Comparison of ENCODE assay signal across 19 cellular contexts in the genomic region with DNA sequence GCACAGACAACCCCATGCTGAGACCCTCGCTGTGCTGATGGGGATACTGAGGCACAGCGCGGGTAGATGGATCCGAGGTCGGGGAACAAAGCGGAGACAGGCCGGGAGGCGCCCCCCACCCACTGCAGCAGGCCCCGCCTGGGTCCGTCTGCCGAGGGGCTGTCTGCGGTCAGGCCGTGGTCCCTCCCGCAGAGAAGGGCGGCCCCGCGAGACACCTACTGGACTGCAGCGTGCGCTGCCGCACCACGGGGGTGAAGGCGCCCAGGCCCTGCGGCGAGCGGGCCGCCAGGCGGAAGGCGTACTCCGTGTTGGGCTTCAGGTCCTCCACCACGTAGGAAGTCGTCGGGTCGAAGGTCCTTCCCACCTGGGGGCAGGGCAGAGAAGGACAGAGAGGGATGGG.
"Had no signal": no experiment of that assay in that cellular context is flagged by ENCODE, and none has a peak within 500 bp of the region (broad histone marks: within the 10 kb centered on the region; RNA-seq: fewer than 3 reads in every experiment).

No MANE protein-coding gene starts in this region.

- H3K9me3 ChIP-seq: esophagus squamous epithelium, ovary, psoas muscle, sigmoid colon, thoracic aorta, tibial nerve, upper lobe of left lung had no signal

- H3K36me3 ChIP-seq: ovary had no signal

- H3K4me1 ChIP-seq: esophagus squamous epithelium, psoas muscle, sigmoid colon, tibial nerve, upper lobe of left lung had no signal

- DNase-seq: effector memory CD8-positive, alpha-beta T cell; erythroblast; esophagus squamous epithelium; foreskin melanocyte; hypothalamus; mammary epithelial cell; nephron progenitor cell; occipital lobe; ovary; sigmoid colon; stimulated activated CD4-positive, alpha-beta T cell treated with anti-CD3 and anti-CD28 coated beads, Interleukin-4, amount 100 ng/mL, for 4 hours; stimulated activated naive B cell treated with anti-CD40 and anti-IgM and Interleukin-4, amounts not matched to agents 10 μg/mL and 1 μg/mL and 100 μg/mL, for 72 hours had no signal

- H3K27ac ChIP-seq: coronary artery, esophagus squamous epithelium, ovary, psoas muscle, sigmoid colon, thoracic aorta, tibial nerve, upper lobe of left lung had no signal

- H3K27me3 ChIP-seq: esophagus squamous epithelium, ovary, sigmoid colon, tibial nerve, upper lobe of left lung had no signal

- H3K4me3 ChIP-seq: coronary artery, esophagus squamous epithelium, ovary, psoas muscle, sigmoid colon, thoracic aorta, tibial nerve, upper lobe of left lung had no signal

- ATAC-seq: effector memory CD8-positive, alpha-beta T cell; naive thymus-derived CD8-positive, alpha-beta T cell; psoas muscle; right cardiac atrium; stimulated activated naive B cell treated with anti-CD40 and anti-IgM and Interleukin-4, amounts not matched to agents 10 μg/mL and 1 μg/mL and 100 μg/mL, for 72 hours had no signal
